ENCODE assay signal across 8 cellular contexts in the genomic region with DNA sequence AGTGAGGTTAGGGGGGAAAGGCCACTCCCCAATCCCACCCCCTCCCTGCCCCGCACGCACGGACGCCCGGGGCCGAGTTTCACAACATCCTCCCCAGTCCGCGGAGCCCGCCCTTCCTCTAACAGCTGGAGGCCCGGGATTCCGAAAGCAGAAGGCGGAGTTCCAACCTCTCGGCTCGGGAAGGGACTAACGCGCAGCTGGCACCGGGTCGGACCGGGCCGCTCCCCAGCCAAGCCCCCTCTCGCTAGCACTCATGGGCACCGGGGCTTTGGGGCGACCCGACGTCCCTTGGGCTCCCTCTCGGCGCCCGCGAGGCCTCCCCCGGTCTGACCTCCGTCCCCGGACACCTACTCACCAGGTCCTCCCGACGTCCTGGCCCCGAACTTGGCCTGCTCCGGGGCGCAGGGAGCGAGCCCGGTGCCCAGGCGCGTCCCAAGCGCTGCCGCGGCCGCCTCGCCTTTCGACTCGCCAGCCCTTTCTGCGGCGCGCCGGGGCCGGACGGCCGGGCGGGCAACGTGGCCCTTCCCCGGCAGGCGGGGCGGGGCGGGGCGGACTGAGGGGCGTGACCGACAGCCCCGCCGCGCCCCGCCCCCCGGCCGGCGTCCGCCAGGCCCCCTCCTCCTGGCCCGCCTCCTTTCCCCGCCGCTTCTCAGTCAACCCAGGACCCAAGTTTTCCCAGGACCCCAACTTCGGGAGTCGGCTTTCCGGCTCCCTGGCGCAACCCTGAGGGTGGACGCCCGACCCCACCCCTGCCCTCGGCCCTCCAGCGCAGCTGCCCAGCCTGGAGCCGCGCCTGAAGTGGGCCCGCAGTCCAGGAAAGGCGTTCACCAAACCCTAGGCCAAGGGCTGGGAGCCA. TPM values are rescaled to one million over a fixed set of nuclear protein-coding genes. Genes with fewer than 3 reads are reported as not detected.
DNase-seq lines count a peak whose midpoint lies in the region; ATAC-seq and TF ChIP-seq lines count a peak whose summit lies in the region.

A gene (minus strand): TSS at position 482 of the 856 bp plus-strand sequence. CDS start 9,835 bp downstream, outside the sequence.

- H3K4me1 ChIP-seq in neural progenitor cell = peaks cover 17% of the 10 kb centered on the region

- peaks cover 18% of the 10 kb centered on the region for H3K36me3 Mint-ChIP-seq in neural progenitor cell

- H3K27ac Mint-ChIP-seq in neural progenitor cell = peak within 1 kb of the TSS; percentile 76

- H3F3A ChIP-seq in neural progenitor cell (ENCODE audit: low read depth) = peaks cover 22% of the 10 kb centered on the region

- peak within 1 kb of the TSS; percentile 21 for H2AFZ ChIP-seq in neural progenitor cell (replicated peaks)

- H3K9me3 ChIP-seq in neural progenitor cell (ENCODE audit: low read depth) = no peaks in the 10 kb centered on the region

- peak in 10 of 14 donors; percentile 47 to 81 (median 68) for DNase-seq in C1 segment of cervical spinal cord (lab: John Stamatoyannopoulos, UW)
- peak; percentile 87 for DNase-seq in RPMI8226
- DNase-seq in activated gamma-delta T cell (lab: John Stamatoyannopoulos, UW) = peak; percentile 62
- DNase-seq in fibroblast of villous mesenchyme (ENCODE audit: low read depth) = peak; percentile 90
- peak; percentile 92 for DNase-seq in neural progenitor cell (ENCODE audit: low spot score)
- DNase-seq in stromal cell of bone marrow (ENCODE audit: low read depth) = peak; percentile 70

- H3K79me2 ChIP-seq in neural progenitor cell (ENCODE audit: low read depth) = peaks cover 87% of the 10 kb centered on the region

- H4K20me1 ChIP-seq in neural progenitor cell (ENCODE audit: low read depth) = peaks cover 52% of the 10 kb centered on the region

- no peaks in the 10 kb centered on the region for H3K36me3 ChIP-seq in neural progenitor cell

- ATAC-seq in GM19328 (IDR thresholded peaks at IDR 0.05; ENCODE audit: unreplicated experiment) (peak; percentile 50), HG03565 (IDR thresholded peaks at IDR 0.05; ENCODE audit: unreplicated experiment) (peak; percentile 31)

- no peaks in the 10 kb centered on the region for H3K27me3 ChIP-seq in neural progenitor cell

- H3K4me2 ChIP-seq in neural progenitor cell = peak within 1 kb of the TSS; percentile 86

- peak within 1 kb of the TSS; percentile 89 for H3K4me3 Mint-ChIP-seq in neural progenitor cell

- peak within 1 kb of the TSS; percentile 78 for H3K27ac ChIP-seq in neural progenitor cell

- H3K9me3 Mint-ChIP-seq in neural progenitor cell = no peaks in the 10 kb centered on the region

- H3K4me3 ChIP-seq in fibroblast of villous mesenchyme (ENCODE audit: low read depth, low read length) = peak within 1 kb of the TSS; percentile 88
- H3K4me3 ChIP-seq in neural progenitor cell = peak within 1 kb of the TSS; percentile 95

- H3K9ac ChIP-seq in neural progenitor cell = peak within 1 kb of the TSS; percentile 63

- peaks cover 40% of the 10 kb centered on the region for H3K4me1 Mint-ChIP-seq in neural progenitor cell

- peaks cover 8% of the 10 kb centered on the region for H3K27me3 Mint-ChIP-seq in neural progenitor cell (ENCODE audit: insufficient read depth, low read depth)

- TF ChIP-seq CTCF in fibroblast of villous mesenchyme (IDR thresholded peaks at IDR 0.05; ENCODE audit: insufficient read depth, low read depth, low read length) (no peak), neural progenitor cell (IDR thresholded peaks at IDR 0.05) (no peak)

RNA-seq across cellular contexts. Expression of the gene that starts here (rescaled TPM):
- total RNA-seq in fibroblast of villous mesenchyme (98.6 and 104 TPM in 2 replicates), neural progenitor cell (ENCODE audit: low replicate concordance) (31.8 and 67.8 TPM in 2 replicates)

Comparison
In these comparisons a context has a peak if more than half of its experiments do, and no peak if none do; other contexts are left out.
1. Peak in every context shown above with its lines: DNase-seq, ATAC-seq, H3K4me3 ChIP-seq and H3K27ac ChIP-seq.